ENCODE assay signal across 15 cellular contexts in genomic region chr14:21964180-21964579, GRCh38.
"Had no signal": no experiment of that assay in that cellular context is flagged by ENCODE, and none has a peak within 500 bp of the region (broad histone marks: within the 10 kb centered on the region; RNA-seq: fewer than 3 reads in every experiment).

No MANE protein-coding gene starts in this region.

- H3K4me1 ChIP-seq: left ventricle myocardium inferior had no signal

- H3K4me2 ChIP-seq: SK-N-SH had no signal

- ATAC-seq: stimulated activated memory B cell treated with anti-CD40 and anti-IgM and Interleukin-4, amounts not matched to agents 10 μg/mL and 1 μg/mL and 100 μg/mL, for 72 hours had no signal

- H3K27ac ChIP-seq: epithelial cell of prostate, left ventricle myocardium inferior had no signal

- H3K9me3 ChIP-seq: SK-N-SH had no signal

- H3K36me3 ChIP-seq: left ventricle myocardium inferior had no signal

- H3K4me3 ChIP-seq: left ventricle myocardium inferior had no signal

- H3K4me3 Mint-ChIP-seq: activated B cell treated with CpG ODN at 0.5 μM for 24 hours; nephron; stimulated activated memory B cell treated with anti-CD40 and anti-IgM and Interleukin-4, amounts not matched to agents 10 μg/mL and 1 μg/mL and 100 μg/mL, for 72 hours had no signal

- H3K9ac ChIP-seq: SK-N-SH had no signal

- FAIRE-seq: TTC549 had no signal

- H3K4me1 Mint-ChIP-seq: activated B cell treated with CpG ODN at 0.5 μM for 24 hours; nephron; stimulated activated memory B cell treated with anti-CD40 and anti-IgM and Interleukin-4, amounts not matched to agents 10 μg/mL and 1 μg/mL and 100 μg/mL, for 72 hours had no signal

- H3K36me3 Mint-ChIP-seq: stimulated activated memory B cell treated with anti-CD40 and anti-IgM and Interleukin-4, amounts not matched to agents 10 μg/mL and 1 μg/mL and 100 μg/mL, for 72 hours had no signal

- DNase-seq: activated B cell treated with CpG ODN at 0.5 μM for 24 hours; activated CD4-positive, alpha-beta T cell treated with anti-CD3 and anti-CD28 coated beads, Interleukin-2, amount 50 U/mL, for 4 hours; activated CD8-positive, alpha-beta memory T cell treated with anti-CD3 and anti-CD28 coated beads, Interleukin-2, amount 50 U/mL, for 4 hours; foreskin melanocyte; left ventricle myocardium inferior; mesendoderm; nucleus accumbens; posterior cingulate gyrus; retina; SK-N-SH; T-helper 17 cell had no signal

- H3K27ac Mint-ChIP-seq: activated B cell treated with CpG ODN at 0.5 μM for 24 hours; nephron; stimulated activated memory B cell treated with anti-CD40 and anti-IgM and Interleukin-4, amounts not matched to agents 10 μg/mL and 1 μg/mL and 100 μg/mL, for 72 hours; T-helper 17 cell had no signal

- H3K9me3 Mint-ChIP-seq: activated B cell treated with CpG ODN at 0.5 μM for 24 hours; nephron; stimulated activated memory B cell treated with anti-CD40 and anti-IgM and Interleukin-4, amounts not matched to agents 10 μg/mL and 1 μg/mL and 100 μg/mL, for 72 hours had no signal
